9 cellular contexts compared by ENCODE assay signal in the genomic region with DNA sequence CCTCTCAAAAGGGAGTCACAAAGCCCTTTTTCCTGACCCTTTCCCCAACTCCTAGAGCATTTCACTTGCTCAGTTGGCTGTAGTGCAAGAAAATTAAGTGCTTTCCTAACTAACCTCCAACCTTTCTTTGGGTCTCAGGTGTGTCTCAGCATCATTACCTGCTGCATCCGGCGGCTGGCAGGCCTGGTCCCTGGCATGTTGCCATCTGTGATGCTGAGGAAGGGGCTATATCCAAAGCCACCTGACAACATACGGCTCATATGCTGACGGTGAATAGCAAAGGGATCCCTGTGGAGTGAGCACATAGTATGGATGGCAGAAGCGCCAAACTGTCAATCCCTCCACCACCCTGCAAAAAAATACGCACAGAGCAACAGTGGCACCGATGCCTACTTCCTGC. TPM values are rescaled to one million over a fixed set of nuclear protein-coding genes. Genes with fewer than 3 reads are reported as not detected.
A peak's percentile ranks its signal among the peaks of the same experiment; 100 is the strongest.
DNase-seq lines count a peak whose midpoint lies in the region; ATAC-seq and TF ChIP-seq lines count a peak whose summit lies in the region.
"Had no signal": no experiment of that assay in that cellular context is flagged by ENCODE, and none has a peak within 500 bp of the region (broad histone marks: within the 10 kb centered on the region; RNA-seq: fewer than 3 reads in every experiment).

No MANE protein-coding gene starts in this region.

- DNase-seq in GM06990 (ENCODE audit: extremely low read depth, insufficient read length) (no peak), Peyer's patch (no peak), epithelial cell of prostate (ENCODE audit: low read depth, low spot score) (no peak), progenitor cell of endocrine pancreas (ENCODE audit: low spot score, unreplicated experiment) (no peak), GF-D8 (lab: John Stamatoyannopoulos, UW) (no peak), NCI-H1105 treated with DMSO at 0.1 percent for 48 hours (lab: John Stamatoyannopoulos, UW) (no peak)

- H3K4me3 ChIP-seq in GM06990 (replicated peaks; ENCODE audit: low read depth, low read length): peak overlapping the region; percentile 90
- peak overlapping the region in 2 of 4 donors; percentile 78 to 91 for H3K4me3 ChIP-seq in Peyer's patch

- TF ChIP-seq CTCF in GM06990 (IDR thresholded peaks at IDR 0.05; ENCODE audit: insufficient read depth, low read length, poor library complexity, severe bottlenecking) (no peak), Peyer's patch (IDR thresholded peaks at IDR 0.05) (no peak), progenitor cell of endocrine pancreas (IDR thresholded peaks at IDR 0.05; ENCODE audit: unreplicated experiment) (no peak)

- H3K27me3 ChIP-seq in GM06990 (replicated peaks; ENCODE audit: control insufficient read depth, insufficient read depth, low read length): no peaks in the 10 kb centered on the region
- H3K27me3 ChIP-seq in Peyer's patch: no peaks in the 10 kb centered on the region

- peaks cover 20% of the 10 kb centered on the region for H3K4me1 Mint-ChIP-seq in progenitor cell of endocrine pancreas (ENCODE audit: low read depth)

- peak overlapping the region in 3 of 4 donors; percentile 97 to 99 (median 98) for H3K27ac ChIP-seq in Peyer's patch
- peak overlapping the region; percentile 96 for H3K27ac ChIP-seq in epithelial cell of prostate

- peak overlapping the region; percentile 96 for H3K4me3 Mint-ChIP-seq in progenitor cell of endocrine pancreas (ENCODE audit: low read depth)

- no peaks in the 10 kb centered on the region for H3K27me3 Mint-ChIP-seq in progenitor cell of endocrine pancreas

- no peak for TF ChIP-seq POLR2A in Peyer's patch (IDR thresholded peaks at IDR 0.05)

- H3K36me3 ChIP-seq in GM06990 (ENCODE audit: control insufficient read depth, insufficient read depth, low read length): peaks cover 24% of the 10 kb centered on the region
- H3K36me3 ChIP-seq in Peyer's patch: peaks cover 0 to 50% (median 0%) of the 10 kb centered on the region in 3 donors

- H3K9me3 ChIP-seq in Peyer's patch: no peaks in the 10 kb centered on the region

- H3K27ac Mint-ChIP-seq in progenitor cell of endocrine pancreas: peak overlapping the region; percentile 100

- H3K9me3 Mint-ChIP-seq in progenitor cell of endocrine pancreas (ENCODE audit: low read depth): no peaks in the 10 kb centered on the region

- H3K4me1 ChIP-seq in Peyer's patch: peaks cover 0 to 16% (median 3%) of the 10 kb centered on the region in 4 donors

- H3K36me3 Mint-ChIP-seq in progenitor cell of endocrine pancreas (ENCODE audit: insufficient read depth): peaks cover 33% of the 10 kb centered on the region

- no peak for ATAC-seq in HG02571 (IDR thresholded peaks at IDR 0.05; ENCODE audit: unreplicated experiment)
- ATAC-seq in GM18867 (IDR thresholded peaks at IDR 0.05; ENCODE audit: unreplicated experiment): no peak

RNA-seq across cellular contexts. Expression of gene MLF2, which starts 1.2 kb away (rescaled TPM):
- total RNA-seq in Peyer's patch: 100 to 1,000 TPM in 3 of 4 donors, 10 to 100 TPM in 1; 94.9 to 212 (median 182) TPM
- total RNA-seq in progenitor cell of endocrine pancreas: 281 and 305 TPM in 2 replicates

RNA-seq across cellular contexts. Expression of gene PTMS, which starts 14.4 kb away (rescaled TPM):
- total RNA-seq in Peyer's patch (10 to 100 TPM; 44.2 to 87.5 (median 53.0) TPM), progenitor cell of endocrine pancreas (414 and 480 TPM in 2 replicates)

RNA-seq across cellular contexts. Expression of gene LAG3, which starts 20.6 kb away (rescaled TPM):
- total RNA-seq in Peyer's patch: 1 to 10 TPM in 3 of 4 donors, not detected in 1; 1.3 to 3.0 (median 1.6) TPM
- total RNA-seq in progenitor cell of endocrine pancreas: 2.2 and 2.5 TPM in 2 replicates
- total RNA-seq: SK-MEL-5 had no signal

RNA-seq across cellular contexts. Expression of gene COPS7A, which starts 27.9 kb away (rescaled TPM):
- total RNA-seq in Peyer's patch (10 to 100 TPM; 38.4 to 72.6 (median 51.8) TPM), progenitor cell of endocrine pancreas (42.6 and 45.5 TPM in 2 replicates)

RNA-seq across cellular contexts. Expression of gene CD4, which starts 37.6 kb away (rescaled TPM):
- total RNA-seq in Peyer's patch (1 to 10 TPM; 2.1 to 9.1 (median 4.0) TPM), progenitor cell of endocrine pancreas (1.5 and 2.1 TPM in 2 replicates)
